ENCODE assay signal across 9 cellular contexts in genomic region chr12:11795910-11796459, GRCh38.
A peak's percentile ranks its signal among the peaks of the same experiment; 100 is the strongest.
DNase-seq lines count a peak whose midpoint lies in the region; ATAC-seq, FAIRE-seq and TF ChIP-seq lines count a peak whose summit lies in the region.
"Had no signal": no experiment of that assay in that cellular context is flagged by ENCODE, and none has a peak within 500 bp of the region (broad histone marks: within the 10 kb centered on the region; RNA-seq: fewer than 3 reads in every experiment).

No MANE protein-coding gene starts in this region.

- FAIRE-seq in pancreas (lab: Jason Lieb, UNC), result no peak

- DNase-seq in EL (peak; percentile 81), Peyer's patch (no peak), epithelial cell of esophagus (ENCODE audit: low read depth) (peak; percentile 91), pancreas (peak in 1 of 6 donors; percentile 33), T1000 (lab: John Stamatoyannopoulos, UW) (no peak), T-helper 9 cell (no peak), NCI-H524 treated with DMSO at 0.1 percent for 48 hours (lab: John Stamatoyannopoulos, UW) (no peak)
- no peak for DNase-seq in activated naive CD4-positive, alpha-beta T cell treated with anti-CD3 and anti-CD28 coated beads, Interleukin-2, amount 50 U/mL, for 16 hours
- DNase-seq: activated CD4-positive, alpha-beta T cell treated with anti-CD3 and anti-CD28 coated beads, Interleukin-2, amount 50 U/mL, for 1 hour had no signal

- H3K4me1 ChIP-seq in Peyer's patch, result peaks cover 0 to 36% (median 2%) of the 10 kb centered on the region in 4 donors
- H3K4me1 ChIP-seq in pancreas, result peaks cover 21 to 41% (median 33%) of the 10 kb centered on the region in 3 donors

- H3K27ac ChIP-seq in Peyer's patch, result peak overlapping the region in 3 of 4 donors; percentile 4 to 68 (median 64)
- peak overlapping the region in 3 of 4 donors; percentile 0 to 58 (median 17) for H3K27ac ChIP-seq in pancreas

- peak; percentile 46 to 60 (median 57) for ATAC-seq in pancreas

- no peak for TF ChIP-seq POLR2A in Peyer's patch (IDR thresholded peaks at IDR 0.05)

- H3K27me3 ChIP-seq in Peyer's patch, result no peaks in the 10 kb centered on the region
- no peaks in the 10 kb centered on the region for H3K27me3 ChIP-seq in pancreas

- H3K4me3 ChIP-seq in Peyer's patch, result no peak overlapping the region
- H3K4me3 ChIP-seq in epithelial cell of esophagus (ENCODE audit: low read length), result no peak overlapping the region
- H3K4me3 ChIP-seq in pancreas, result no peak overlapping the region

- H3K36me3 ChIP-seq in Peyer's patch (no peaks in the 10 kb centered on the region), pancreas (no peaks in the 10 kb centered on the region)

- WGBS in pancreas, 2 donors, result 20 to 21% methylated on average over 6 of the region's 6 CpGs

- no peak for TF ChIP-seq CTCF in Peyer's patch (IDR thresholded peaks at IDR 0.05)
- no peak for TF ChIP-seq CTCF in epithelial cell of esophagus (IDR thresholded peaks at IDR 0.05; ENCODE audit: insufficient read depth, low read depth, low read length, missing control alignments)
- TF ChIP-seq CTCF in pancreas (IDR thresholded peaks at IDR 0.05), result no peak

- intact Hi-C loops in pancreas (cut with DNase I), result no loop called here

- H3K9me3 ChIP-seq in Peyer's patch (no peaks in the 10 kb centered on the region), pancreas (no peaks in the 10 kb centered on the region)

Comparison
In these comparisons a context has a peak if more than half of its experiments do, and no peak if none do; other contexts are left out.
1. DNase-seq: peak in EL (single experiment) and epithelial cell of esophagus (single experiment); none in Peyer's patch (0 of 3), T1000 (single experiment), T-helper 9 cell (single experiment), NCI-H524 treated with DMSO at 0.1 percent for 48 hours (single experiment) and activated naive CD4-positive, alpha-beta T cell treated with anti-CD3 and anti-CD28 coated beads, Interleukin-2, amount 50 U/mL, for 16 hours (single experiment).